ENCODE assay signal across 8 cellular contexts in genomic region chr2:179218848-179219594, GRCh38. TPM values are rescaled to one million over a fixed set of nuclear protein-coding genes. Genes with fewer than 3 reads are reported as not detected.
DNase-seq lines count a peak whose midpoint lies in the region; ATAC-seq and TF ChIP-seq lines count a peak whose summit lies in the region.

No MANE protein-coding gene starts in this region.

- intact Hi-C loops in activated CD4-positive, alpha-beta memory T cell treated with anti-CD3 and anti-CD28 coated beads for 36 hours (cut with micrococcal nuclease) = loop anchor here (1.0 kb wide), 3 partner anchors 121 to 532 kb away; no protein-coding TSS in a partner anchor

- ATAC-seq in GM18868 (IDR thresholded peaks at IDR 0.05; ENCODE audit: unreplicated experiment) = peak; percentile 96
- peak; percentile 94 for ATAC-seq in HG03175 (IDR thresholded peaks at IDR 0.05; ENCODE audit: unreplicated experiment)

- H3K27ac Mint-ChIP-seq in activated CD4-positive, alpha-beta memory T cell treated with anti-CD3 and anti-CD28 coated beads for 36 hours = no peak overlapping the region

- no peak overlapping the region for H3K4me3 Mint-ChIP-seq in activated CD4-positive, alpha-beta memory T cell treated with anti-CD3 and anti-CD28 coated beads for 36 hours

- no peak overlapping the region for H3K4me3 ChIP-seq in epithelial cell of proximal tubule (ENCODE audit: low read depth, low read length)

- POLR2A ChIA-PET in activated CD4-positive, alpha-beta memory T cell treated with anti-CD3 and anti-CD28 coated beads for 36 hours (lab: Charles Lee) = no interaction called here

- peak; percentile 98 for TF ChIP-seq CTCF in epithelial cell of proximal tubule (conservative IDR thresholded peaks at IDR 0.05; ENCODE audit: low read depth, low read length)

- CTCF ChIA-PET in activated CD4-positive, alpha-beta memory T cell treated with anti-CD3 and anti-CD28 coated beads for 36 hours (lab: Charles Lee) = interaction anchor here (0.6 to 1.3 kb wide), 15 partner anchors 8 to 223 kb away, joined by 3 to 5 read pairs (median 3); no protein-coding TSS in a partner anchor

- H3K4me1 Mint-ChIP-seq in activated CD4-positive, alpha-beta memory T cell treated with anti-CD3 and anti-CD28 coated beads for 36 hours (ENCODE audit: low read depth) = no peaks in the 10 kb centered on the region

- no peaks in the 10 kb centered on the region for H3K36me3 Mint-ChIP-seq in activated CD4-positive, alpha-beta memory T cell treated with anti-CD3 and anti-CD28 coated beads for 36 hours

- H3K9me3 Mint-ChIP-seq in activated CD4-positive, alpha-beta memory T cell treated with anti-CD3 and anti-CD28 coated beads for 36 hours = peaks cover 6% of the 10 kb centered on the region

- DNase-seq in AML-193 (lab: John Stamatoyannopoulos, UW) (peak; percentile 48 to 50), NCI-H510A (lab: John Stamatoyannopoulos, UW) (peak; percentile 50), epithelial cell of proximal tubule (ENCODE audit: low read depth) (peak; percentile 61), myocyte (ENCODE audit: low read depth) (peak; percentile 88)
- peak; percentile 58 for DNase-seq in activated CD4-positive, alpha-beta memory T cell treated with anti-CD3 and anti-CD28 coated beads for 36 hours
- peak; percentile 15 for DNase-seq in stimulated activated naive CD4-positive, alpha-beta T cell treated with Interleukin-2 at 50 U/mL for 16 hours (lab: John Stamatoyannopoulos, UW)

- no peaks in the 10 kb centered on the region for H3K27me3 Mint-ChIP-seq in activated CD4-positive, alpha-beta memory T cell treated with anti-CD3 and anti-CD28 coated beads for 36 hours

RNA-seq across cellular contexts. Expression of gene SESTD1, which starts 45.6 kb away (rescaled TPM):
- 10 to 100 TPM; 11.6 to 13.1 TPM for total RNA-seq in activated CD4-positive, alpha-beta memory T cell treated with anti-CD3 and anti-CD28 coated beads for 36 hours
- total RNA-seq in epithelial cell of proximal tubule (13.9 and 18.5 TPM in 2 replicates), myocyte (5.4 and 6.2 TPM in 2 replicates)
- polyA plus RNA-seq in myocyte (2012) = 13.1 TPM

Comparison
In these comparisons a context has a peak if more than half of its experiments do, and no peak if none do; other contexts are left out.
1. DNase-seq: peak in every context shown above with its lines; median percentile 88 in myocyte; 61 in epithelial cell of proximal tubule; 58 in activated CD4-positive, alpha-beta memory T cell treated with anti-CD3 and anti-CD28 coated beads for 36 hours; 50 in NCI-H510A; 49 in AML-193; 15 in stimulated activated naive CD4-positive, alpha-beta T cell treated with Interleukin-2 at 50 U/mL for 16 hours.